8 cellular contexts compared by ENCODE assay signal in the genomic region with DNA sequence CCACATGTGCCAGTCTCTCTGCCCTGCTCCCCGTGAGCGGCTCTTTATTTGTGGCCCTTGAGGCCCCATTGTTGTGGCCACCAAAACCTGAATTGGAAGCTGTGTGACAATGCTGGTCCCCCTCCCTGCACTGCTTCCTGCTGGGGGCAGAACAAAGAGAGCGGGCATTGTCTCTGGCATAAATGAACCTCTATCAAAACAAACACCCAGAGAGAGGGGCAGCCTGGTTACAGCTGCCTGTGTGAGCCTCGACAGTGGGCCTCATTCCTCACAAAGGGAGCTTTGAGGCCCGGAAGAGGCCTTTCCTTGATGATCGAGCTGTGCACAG.
A peak's percentile ranks its signal among the peaks of the same experiment; 100 is the strongest.
DNase-seq lines count a peak whose midpoint lies in the region; ATAC-seq and TF ChIP-seq lines count a peak whose summit lies in the region.

No MANE protein-coding gene starts in this region.

- no CpG with 5 or more reads among the region's 6 CpGs for WGBS in gastroesophageal sphincter (ENCODE audit: low coverage in 1 of 2), 2 donors

- H3K4me1 ChIP-seq in neuron (ENCODE audit: insufficient read depth, low read length) (peaks cover 39% of the 10 kb centered on the region), gastroesophageal sphincter (peaks cover 6 to 43% (median 33%) of the 10 kb centered on the region in 3 donors)

- no peaks in the 10 kb centered on the region for H3K9me3 ChIP-seq in neuron (ENCODE audit: low read length)
- H3K9me3 ChIP-seq in gastroesophageal sphincter: no peaks in the 10 kb centered on the region

- no peak for TF ChIP-seq CTCF in coronary artery (IDR thresholded peaks at IDR 0.05)
- TF ChIP-seq CTCF in gastroesophageal sphincter (IDR thresholded peaks at IDR 0.05): no peak

- ATAC-seq in GM21529 (IDR thresholded peaks at IDR 0.05; ENCODE audit: unreplicated experiment) (no peak), gastroesophageal sphincter (no peak)

- peak overlapping the region in 1 of 2 donors; percentile 23 for H3K27ac ChIP-seq in coronary artery
- H3K27ac ChIP-seq in gastroesophageal sphincter: peak overlapping the region in 2 of 4 donors; percentile 36 to 64

- no peak overlapping the region for H2AFZ ChIP-seq in neuron (ENCODE audit: low read depth, low read length)

- no peak for TF ChIP-seq EP300 in gastroesophageal sphincter (IDR thresholded peaks at IDR 0.05)

- DNase-seq in COLO668 (lab: John Stamatoyannopoulos, UW; ENCODE audit: unreplicated experiment) (peak; percentile 80), NCI-H2081 treated with DMSO at 0.1 percent for 48 hours (lab: John Stamatoyannopoulos, UW) (peak; percentile 59), coronary artery (ENCODE audit: low spot score) (peak; percentile 17), amniotic stem cell (lab: John Stamatoyannopoulos, UW) (no peak)
- DNase-seq in effector CD8-positive, alpha-beta T cell (lab: John Stamatoyannopoulos, UW): no peak

- H3K27me3 ChIP-seq in neuron (ENCODE audit: insufficient read depth, low read length) (no peaks in the 10 kb centered on the region), gastroesophageal sphincter (no peaks in the 10 kb centered on the region)

- H3K4me3 ChIP-seq in coronary artery (peak overlapping the region; percentile 7), neuron (ENCODE audit: low read length) (peak overlapping the region; percentile 33), gastroesophageal sphincter (no peak overlapping the region)

- no peak for TF ChIP-seq POLR2A in gastroesophageal sphincter (IDR thresholded peaks at IDR 0.05)

- H3K36me3 ChIP-seq in neuron (ENCODE audit: insufficient read depth, low read length) (no peaks in the 10 kb centered on the region), gastroesophageal sphincter (no peaks in the 10 kb centered on the region)

Comparison
In these comparisons a context has a peak if more than half of its experiments do, and no peak if none do; other contexts are left out.
1. DNase-seq: peak in COLO668 (single experiment), NCI-H2081 treated with DMSO at 0.1 percent for 48 hours (single experiment) and coronary artery (single experiment); none in effector CD8-positive, alpha-beta T cell (single experiment) and amniotic stem cell (single experiment).
2. H3K4me3 ChIP-seq: peak in coronary artery (single experiment) and neuron (single experiment); none in gastroesophageal sphincter (0 of 2).